Comparison of ENCODE assay signal across 10 cellular contexts in the genomic region with DNA sequence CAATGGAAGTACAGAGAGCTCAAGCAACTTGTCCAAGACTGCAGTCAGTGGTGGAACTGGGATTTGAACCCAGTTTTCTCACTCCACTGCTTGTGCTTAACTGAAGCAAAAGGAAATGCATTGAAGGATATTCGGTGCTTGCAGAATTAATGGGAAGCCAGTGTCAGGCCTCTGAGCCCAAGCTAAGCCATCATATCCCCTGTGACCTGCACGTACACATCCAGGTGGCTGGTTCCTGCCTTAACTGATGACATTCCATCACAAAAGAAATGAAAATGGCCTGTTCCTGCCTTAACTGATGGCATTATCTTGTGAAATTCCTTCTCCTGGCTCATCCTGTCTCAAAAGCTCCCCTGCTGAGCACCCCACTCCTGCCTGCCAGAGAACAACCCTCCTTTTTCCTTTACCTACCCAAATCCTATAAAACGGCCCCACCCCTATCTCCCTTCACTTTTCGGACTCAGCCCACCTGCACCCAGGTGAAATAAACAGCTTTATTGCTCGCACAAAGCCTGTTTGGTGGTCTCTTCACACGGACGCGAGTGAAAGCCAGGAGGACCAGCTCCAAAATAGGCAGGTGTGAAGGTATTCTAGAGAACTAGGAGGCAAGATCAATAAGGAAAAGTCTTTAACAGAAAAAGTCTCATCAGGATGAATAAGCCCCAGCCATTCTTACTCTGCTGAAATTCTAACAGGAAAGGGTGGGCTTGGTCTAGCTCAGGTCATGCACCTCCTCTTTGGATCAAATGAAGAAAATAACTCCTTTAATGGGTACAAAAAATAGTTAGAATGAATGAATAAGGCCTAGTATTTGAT. TPM values are rescaled to one million over a fixed set of nuclear protein-coding genes. Genes with fewer than 3 reads are reported as not detected.
DNase-seq lines count a peak whose midpoint lies in the region; ATAC-seq and TF ChIP-seq lines count a peak whose summit lies in the region.
"Not testable (repeated sequence)": the region's sequence is repeated elsewhere in the genome, so short reads cannot be mapped to it uniquely, and the experiment has no call there.
"Had no signal": no experiment of that assay in that cellular context is flagged by ENCODE, and none has a peak within 500 bp of the region (broad histone marks: within the 10 kb centered on the region; RNA-seq: fewer than 3 reads in every experiment).

No MANE protein-coding gene starts in this region.

- not testable (repeated sequence) for H4K20me1 ChIP-seq in GM23338 (replicated peaks; ENCODE audit: insufficient read depth); mammary epithelial cell (ENCODE audit: insufficient read depth, low read length)

- not testable (repeated sequence) for H3K4me3 Mint-ChIP-seq in GM23338

- H3K4ac ChIP-seq in trophoblast cell (ENCODE audit: low read depth, low read length), result not testable (repeated sequence)

- in situ Hi-C loops in mammary epithelial cell (cut with MboI; ENCODE audit: low sequenced_read_pairs in 2 of 2), result loop anchor here in 1 of 2 donors (25.0 kb wide), 1 partner anchor 273 kb away; no protein-coding TSS in a partner anchor

- peaks cover 22% of the 10 kb centered on the region for H3K9me2 ChIP-seq in GM23338 (ENCODE audit: insufficient read depth)

- H3K36me3 ChIP-seq in GM23338 (ENCODE audit: insufficient read depth); HUES64 (ENCODE audit: insufficient read depth, low read length); mammary epithelial cell (ENCODE audit: insufficient read depth, low read length); esophagus squamous epithelium; iPS DF 6.9 (ENCODE audit: control insufficient read depth, insufficient read depth, low read length); trophoblast cell (ENCODE audit: control insufficient read depth in 1 of 2, insufficient read depth in 2 of 2, low read length in 2 of 2): not testable (repeated sequence)

- H3K27me3 ChIP-seq in GM23338 (ENCODE audit: insufficient read depth); HUES64 (ENCODE audit: insufficient read depth, low read length); mammary epithelial cell (ENCODE audit: insufficient read depth, low read length); esophagus squamous epithelium; iPS DF 6.9 (ENCODE audit: control insufficient read depth, insufficient read depth, low read length); trophoblast cell (ENCODE audit: insufficient read depth, low read length): not testable (repeated sequence)

- not testable (repeated sequence) for H3F3A ChIP-seq in GM23338 (replicated peaks; ENCODE audit: low read depth)

- POLR2A ChIA-PET in RWPE1 (lab: Yijun Ruan, JAX; ENCODE audit: low non-redundant PET), result not testable (repeated sequence)

- peaks cover 10% of the 10 kb centered on the region; the same call in 2 of the 3 replicates for H3K36me3 Mint-ChIP-seq in GM23338 (ENCODE audit: low read depth)

- intact Hi-C loops in mammary epithelial cell (cut with micrococcal nuclease), result loop anchor here (5.0 to 10.0 kb wide), 3 partner anchors 83 to 1080 kb away; a partner anchor contains a TSS
- intact Hi-C loops in esophagus squamous epithelium (cut with DNase I), result not testable (repeated sequence)

- H3K9me3 ChIP-seq in HUES64 (ENCODE audit: insufficient read depth, low read depth, low read length); mammary epithelial cell (replicated peaks; ENCODE audit: insufficient read depth, low read length); esophagus squamous epithelium; iPS DF 6.9 (ENCODE audit: control insufficient read depth, insufficient read depth, low read length); trophoblast cell (ENCODE audit: insufficient read depth, low read depth, low read length): not testable (repeated sequence)

- CTCF ChIA-PET in RWPE1 (lab: Yijun Ruan, JAX); mammary epithelial cell (lab: Charles Lee; ENCODE audit: low non-redundant PET): not testable (repeated sequence)

- dilution Hi-C loops in mammary epithelial cell (cut with HindIII; ENCODE audit: low sequenced_read_pairs), result not testable (repeated sequence)

- H3K18ac ChIP-seq in trophoblast cell (ENCODE audit: low read length), result not testable (repeated sequence)

- H3K27me3 Mint-ChIP-seq in GM23338 (ENCODE audit: insufficient read depth, low read depth, poor library complexity), result not testable (repeated sequence)

- peak overlapping the region; percentile 4 for H4K91ac ChIP-seq in trophoblast cell (ENCODE audit: low read depth, low read length)

- H2BK12ac ChIP-seq in trophoblast cell (ENCODE audit: low read length), result peak overlapping the region; percentile 62

- not testable (repeated sequence) for H3K79me2 ChIP-seq in GM23338 (replicated peaks; ENCODE audit: insufficient read depth); mammary epithelial cell (ENCODE audit: insufficient read depth, low read length); trophoblast cell (ENCODE audit: control insufficient read depth, insufficient read depth, low read length, poor library complexity)

- peak overlapping the region; percentile 95 for H3K27ac Mint-ChIP-seq in GM23338

- H3K9me3 Mint-ChIP-seq in GM23338, result not testable (repeated sequence)

- not testable (repeated sequence) for H3K4me3 ChIP-seq in GM23338; HUES64 (ENCODE audit: low read length); mammary epithelial cell (replicated peaks in 1 of 3; ENCODE audit: insufficient read depth in 1 of 3, low read depth in 2 of 3, low read length in 3 of 3); esophagus squamous epithelium; iPS DF 6.9 (ENCODE audit: low read length); trophoblast cell (ENCODE audit: low read depth, low read length)

- not testable (repeated sequence) for H4K8ac ChIP-seq in trophoblast cell (ENCODE audit: low read depth, low read length)

- WGBS in HUES64, result 7% methylated on average over 8 of the region's 8 CpGs
- 88% methylated on average over 8 of the region's 8 CpGs for whole genome bisulfite sequencing in mammary epithelial cell (ENCODE audit: low coverage, missing lambda C conversion rate)
- 84 to 92% methylated on average over 5 to 8 of the region's 8 CpGs for WGBS in esophagus squamous epithelium, 2 donors
- WGBS in iPS DF 6.9 (ENCODE audit: insufficient coverage, insufficient read length), result no CpG with 5 or more reads among the region's 8 CpGs
- no CpG with 5 or more reads among the region's 8 CpGs for WGBS in trophoblast cell (ENCODE audit: extremely low coverage, insufficient coverage, insufficient read length)

- not testable (repeated sequence) for TF ChIP-seq POLR2A in esophagus squamous epithelium (IDR thresholded peaks at IDR 0.05)

- not testable (repeated sequence) for H2BK5ac ChIP-seq in trophoblast cell (ENCODE audit: low read depth, low read length, poor library complexity)

- peak overlapping the region; percentile 58 for H3K9ac ChIP-seq in HUES64 (ENCODE audit: low read depth, low read length)
- H3K9ac ChIP-seq in mammary epithelial cell (ENCODE audit: insufficient read depth, low read length); trophoblast cell (ENCODE audit: low read length): not testable (repeated sequence)

- H2AK5ac ChIP-seq in trophoblast cell (ENCODE audit: low read length), result not testable (repeated sequence)

- H3K14ac ChIP-seq in trophoblast cell (ENCODE audit: low read length), result not testable (repeated sequence)

- ATAC-seq in GM23338, result peak; percentile 66

- DNase-seq in GM23338 (ENCODE audit: low spot score), result peak; percentile 78
- DNase-seq in RWPE1 (ENCODE audit: low spot score); mammary epithelial cell; esophagus squamous epithelium (lab: John Stamatoyannopoulos, UW); trophoblast cell: not testable (repeated sequence)
- peak; percentile 82 for DNase-seq in iPS DF 6.9 (ENCODE audit: low read depth, low spot score)
- DNase-seq in iPS-NIHi7 (ENCODE audit: extremely low spot score), result peak; percentile 23

- H3K79me1 ChIP-seq in trophoblast cell (ENCODE audit: low read length), result peaks cover 27% of the 10 kb centered on the region

- H3K4me2 ChIP-seq in GM23338, result peak overlapping the region; percentile 20; the same call in 1 of the 2 replicates
- H3K4me2 ChIP-seq in mammary epithelial cell (ENCODE audit: insufficient read depth, low read depth, low read length); trophoblast cell (ENCODE audit: low read length): not testable (repeated sequence)

- not testable (repeated sequence) for TF ChIP-seq CTCF in GM23338 (conservative IDR thresholded peaks at IDR 0.05; ENCODE audit: low read depth in 2 of 2); RWPE1 (conservative IDR thresholded peaks at IDR 0.05; ENCODE audit: low read depth); mammary epithelial cell (conservative IDR thresholded peaks at IDR 0.05 in 1 of 2, IDR thresholded peaks at IDR 0.05 in 1 of 2; ENCODE audit: extremely low read depth in 1 of 2, insufficient read depth in 1 of 2, low read depth in 1 of 2, low read length in 2 of 2); esophagus squamous epithelium (IDR thresholded peaks at IDR 0.05)

- H3K4me1 ChIP-seq in GM23338 (ENCODE audit: insufficient read depth) (peaks cover 21% of the 10 kb centered on the region), HUES64 (ENCODE audit: insufficient read depth, low read length) (peaks cover 53% of the 10 kb centered on the region), mammary epithelial cell (ENCODE audit: insufficient read depth, low read length) (peaks cover 52% of the 10 kb centered on the region), esophagus squamous epithelium (peaks cover 12 to 47% (median 17%) of the 10 kb centered on the region in 3 donors), trophoblast cell (ENCODE audit: control insufficient read depth in 1 of 2, insufficient read depth in 2 of 2, low read length in 2 of 2) (peaks cover 22 to 37% of the 10 kb centered on the region in 2 experiments)
- not testable (repeated sequence) for H3K4me1 ChIP-seq in iPS DF 6.9 (ENCODE audit: control insufficient read depth, insufficient read depth, low read length)

- not testable (repeated sequence) for H3K23ac ChIP-seq in trophoblast cell (ENCODE audit: low read length)

- H3K4me1 Mint-ChIP-seq in GM23338, result peaks cover 55% of the 10 kb centered on the region

- not testable (repeated sequence) for H4K12ac ChIP-seq in trophoblast cell (ENCODE audit: low read depth, low read length)

- H2AFZ ChIP-seq in GM23338; trophoblast cell (ENCODE audit: insufficient read depth, low read length, poor library complexity): not testable (repeated sequence)
- H2AFZ ChIP-seq in mammary epithelial cell (ENCODE audit: low read depth, low read length), result peak overlapping the region; percentile 5

- H2BK120ac ChIP-seq in trophoblast cell (ENCODE audit: insufficient read depth, low read length, poor library complexity), result not testable (repeated sequence)

- BruUV-seq in mammary epithelial cell (replicated peaks; lab: Mats Ljungman, UMichigan), result not testable (repeated sequence)

- H3K27ac ChIP-seq in GM23338 (ENCODE audit: low read depth) (peak overlapping the region; percentile 97), HUES64 (ENCODE audit: low read depth, low read length) (peak overlapping the region; percentile 90), RWPE1 (peak overlapping the region; percentile 33; the same call in 1 of the 2 replicates), esophagus squamous epithelium (peak overlapping the region in 3 of 4 donors; percentile 4 to 58 (median 34)), iPS DF 6.9 (ENCODE audit: low read length) (peak overlapping the region; percentile 82)
- not testable (repeated sequence) for H3K27ac ChIP-seq in mammary epithelial cell (ENCODE audit: insufficient read depth, low read depth, low read length); trophoblast cell (ENCODE audit: low read depth, low read length)

RNA-seq across cellular contexts. Expression of a gene that starts 27.3 kb away (rescaled TPM):
- total RNA-seq in GM23338 (2014; rRNA removed; shearing (Covaris generic)), result 97.0 and 100.0 TPM in 2 replicates
- polyA plus RNA-seq in GM23338 (2016; fragmentation: Nextera tagmentation; extraction: Ambion mirVana) (66.8 and 69.7 TPM in 2 replicates), mammary epithelial cell (3.3 TPM)
- 42.3 TPM for polyA plus RNA-seq in HUES64 (2013, experiment 1 of 2)
- polyA plus RNA-seq in HUES64 (2013, experiment 2 of 2), result 44.6 TPM
- total RNA-seq in mammary epithelial cell (1 to 10 TPM; 2.4 to 3.5 TPM), esophagus squamous epithelium (under 1 TPM; 0.15 to 0.97 (median 0.83) TPM)
- polyA minus RNA-seq in mammary epithelial cell, result not detected
- 19.2 and 20.7 TPM in 2 replicates for polyA plus RNA-seq in trophoblast cell (2013)
- total RNA-seq: A172, HT1080 had no signal

Comparison
In these comparisons a context has a peak if more than half of its experiments do, and no peak if none do; other contexts are left out.
1. RNA of a gene that starts 27.3 kb away (total RNA-seq): 97.0 to 100.0 TPM in GM23338; 2.4 to 3.5 TPM in mammary epithelial cell and 0.15 to 0.97 TPM in esophagus squamous epithelium; every median in the first group is over 10 times any median in the second.